In the genomic region with DNA sequence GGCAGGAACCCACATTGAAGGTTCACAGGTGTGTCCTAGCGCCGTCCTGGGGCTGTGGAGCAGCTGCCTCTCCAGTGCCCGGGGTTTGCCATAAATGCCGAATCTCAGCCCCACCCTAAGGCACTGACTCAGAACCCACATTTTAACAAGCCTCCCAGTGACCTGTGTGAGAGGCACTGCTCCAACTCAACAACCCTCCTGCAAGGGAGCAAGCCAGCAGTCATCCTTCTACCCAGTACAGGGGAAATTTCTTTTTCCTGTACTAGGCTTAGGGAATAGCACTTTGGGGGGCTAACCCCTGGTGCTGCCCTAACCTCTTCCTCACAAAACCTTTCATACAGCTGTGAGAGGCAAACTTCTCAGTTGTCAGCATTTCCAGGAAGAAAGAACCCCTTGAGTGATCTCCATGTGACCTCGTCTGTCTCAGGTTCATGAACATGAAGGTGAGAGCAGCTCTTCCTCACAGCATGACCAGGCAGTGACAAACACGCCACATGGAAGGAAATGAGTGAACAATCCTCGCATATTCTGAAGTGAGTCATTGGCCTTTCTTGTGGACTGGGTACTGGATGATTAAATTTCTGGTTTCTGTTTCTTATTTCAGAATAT, we compare ENCODE assay signal across 8 cellular contexts. TPM values are rescaled to one million over a fixed set of nuclear protein-coding genes. Genes with fewer than 3 reads are reported as not detected.
DNase-seq lines count a peak whose midpoint lies in the region; ATAC-seq and TF ChIP-seq lines count a peak whose summit lies in the region.

No MANE protein-coding gene starts in this region.

- H3K36me3 ChIP-seq in H7 (replicated peaks; ENCODE audit: control insufficient read depth, insufficient read depth, low read length): no peaks in the 10 kb centered on the region

- DNase-seq in activated effector memory CD4-positive, alpha-beta T cell treated with anti-CD3 and anti-CD28 coated beads, Interleukin-2, amount 50 U/mL, for 16 hours: peak; percentile 72
- DNase-seq in activated effector memory CD4-positive, alpha-beta T cell treated with Interleukin-2 at 50 U/mL for 16 hours: no peak
- peak; percentile 90 for DNase-seq in fibroblast of mammary gland (ENCODE audit: low read depth)
- DNase-seq in stimulated activated naive CD8-positive, alpha-beta T cell treated with anti-CD3 and anti-CD28 coated beads, Interleukin-15, Interleukin-2, amounts not matched to agents 100 U/mL and 50 U/mL, for 24 hours: peak; percentile 60
- no peak for DNase-seq in UCSD-AML1 (lab: John Stamatoyannopoulos, UW; ENCODE audit: unreplicated experiment)
- DNase-seq in H7: no peak

- H3K4me3 ChIP-seq in fibroblast of mammary gland (ENCODE audit: control insufficient read depth, low read depth, low read length) (no peak overlapping the region), H7 (ENCODE audit: insufficient read depth, low read depth, low read length) (no peak overlapping the region)

- no peak for TF ChIP-seq CTCF in fibroblast of mammary gland (conservative IDR thresholded peaks at IDR 0.05; ENCODE audit: control insufficient read depth, insufficient read depth, low read depth, low read length)

- peak; percentile 57 for ATAC-seq in HG02943 (IDR thresholded peaks at IDR 0.05; ENCODE audit: low read depth, unreplicated experiment)
- ATAC-seq in SK-N-SH treated with all-trans-retinoic acid at 6 μM for 48 hours: peak; percentile 73
- ATAC-seq in stimulated activated naive CD8-positive, alpha-beta T cell treated with anti-CD3 and anti-CD28 coated beads, Interleukin-15, Interleukin-2, amounts not matched to agents 100 U/mL and 50 U/mL, for 24 hours: peak; percentile 96

- H3K27me3 ChIP-seq in H7 (ENCODE audit: control insufficient read depth, insufficient read depth, low read length): no peaks in the 10 kb centered on the region

TF ChIP-seq in SK-N-SH treated with all-trans-retinoic acid at 6 μM for 48 hours, 23 proteins besides CTCF, POLR2A, EP300 and RAD21:
- no peak for TF ChIP-seq ZNF8 (CRISPR knock-in tag; IDR thresholded peaks at IDR 0.05)
- TF ChIP-seq, protein P1, sequence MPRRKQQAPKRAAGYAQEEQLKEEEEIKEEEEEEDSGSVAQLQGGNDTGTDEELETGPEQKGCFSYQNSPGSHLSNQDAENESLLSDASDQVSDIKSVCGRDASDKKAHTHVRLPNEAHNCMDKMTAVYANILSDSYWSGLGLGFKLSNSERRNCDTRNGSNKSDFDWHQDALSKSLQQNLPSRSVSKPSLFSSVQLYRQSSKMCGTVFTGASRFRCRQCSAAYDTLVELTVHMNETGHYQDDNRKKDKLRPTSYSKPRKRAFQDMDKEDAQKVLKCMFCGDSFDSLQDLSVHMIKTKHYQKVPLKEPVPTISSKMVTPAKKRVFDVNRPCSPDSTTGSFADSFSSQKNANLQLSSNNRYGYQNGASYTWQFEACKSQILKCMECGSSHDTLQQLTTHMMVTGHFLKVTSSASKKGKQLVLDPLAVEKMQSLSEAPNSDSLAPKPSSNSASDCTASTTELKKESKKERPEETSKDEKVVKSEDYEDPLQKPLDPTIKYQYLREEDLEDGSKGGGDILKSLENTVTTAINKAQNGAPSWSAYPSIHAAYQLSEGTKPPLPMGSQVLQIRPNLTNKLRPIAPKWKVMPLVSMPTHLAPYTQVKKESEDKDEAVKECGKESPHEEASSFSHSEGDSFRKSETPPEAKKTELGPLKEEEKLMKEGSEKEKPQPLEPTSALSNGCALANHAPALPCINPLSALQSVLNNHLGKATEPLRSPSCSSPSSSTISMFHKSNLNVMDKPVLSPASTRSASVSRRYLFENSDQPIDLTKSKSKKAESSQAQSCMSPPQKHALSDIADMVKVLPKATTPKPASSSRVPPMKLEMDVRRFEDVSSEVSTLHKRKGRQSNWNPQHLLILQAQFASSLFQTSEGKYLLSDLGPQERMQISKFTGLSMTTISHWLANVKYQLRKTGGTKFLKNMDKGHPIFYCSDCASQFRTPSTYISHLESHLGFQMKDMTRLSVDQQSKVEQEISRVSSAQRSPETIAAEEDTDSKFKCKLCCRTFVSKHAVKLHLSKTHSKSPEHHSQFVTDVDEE (CRISPR knock-in tag; IDR thresholded peaks at IDR 0.05): no peak
- no peak for TF ChIP-seq BACH2 (CRISPR knock-in tag; IDR thresholded peaks at IDR 0.05; ENCODE audit: borderline replicate concordance)
- TF ChIP-seq ZNF565 (CRISPR knock-in tag; conservative IDR thresholded peaks at IDR 0.05; ENCODE audit: low read depth): no peak
- no peak for TF ChIP-seq TOX (CRISPR knock-in tag; IDR thresholded peaks at IDR 0.05; ENCODE audit: borderline replicate concordance)
- no peak for TF ChIP-seq ZNF70 (CRISPR knock-in tag; IDR thresholded peaks at IDR 0.05)
- TF ChIP-seq, protein P2, sequence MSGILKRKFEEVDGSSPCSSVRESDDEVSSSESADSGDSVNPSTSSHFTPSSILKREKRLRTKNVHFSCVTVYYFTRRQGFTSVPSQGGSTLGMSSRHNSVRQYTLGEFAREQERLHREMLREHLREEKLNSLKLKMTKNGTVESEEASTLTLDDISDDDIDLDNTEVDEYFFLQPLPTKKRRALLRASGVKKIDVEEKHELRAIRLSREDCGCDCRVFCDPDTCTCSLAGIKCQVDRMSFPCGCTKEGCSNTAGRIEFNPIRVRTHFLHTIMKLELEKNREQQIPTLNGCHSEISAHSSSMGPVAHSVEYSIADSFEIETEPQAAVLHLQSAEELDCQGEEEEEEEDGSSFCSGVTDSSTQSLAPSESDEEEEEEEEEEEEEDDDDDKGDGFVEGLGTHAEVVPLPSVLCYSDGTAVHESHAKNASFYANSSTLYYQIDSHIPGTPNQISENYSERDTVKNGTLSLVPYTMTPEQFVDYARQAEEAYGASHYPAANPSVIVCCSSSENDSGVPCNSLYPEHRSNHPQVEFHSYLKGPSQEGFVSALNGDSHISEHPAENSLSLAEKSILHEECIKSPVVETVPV (CRISPR knock-in tag; IDR thresholded peaks at IDR 0.05): no peak
- no peak for TF ChIP-seq ZC3H10 (CRISPR knock-in tag; IDR thresholded peaks at IDR 0.05)
- TF ChIP-seq, protein P3, sequence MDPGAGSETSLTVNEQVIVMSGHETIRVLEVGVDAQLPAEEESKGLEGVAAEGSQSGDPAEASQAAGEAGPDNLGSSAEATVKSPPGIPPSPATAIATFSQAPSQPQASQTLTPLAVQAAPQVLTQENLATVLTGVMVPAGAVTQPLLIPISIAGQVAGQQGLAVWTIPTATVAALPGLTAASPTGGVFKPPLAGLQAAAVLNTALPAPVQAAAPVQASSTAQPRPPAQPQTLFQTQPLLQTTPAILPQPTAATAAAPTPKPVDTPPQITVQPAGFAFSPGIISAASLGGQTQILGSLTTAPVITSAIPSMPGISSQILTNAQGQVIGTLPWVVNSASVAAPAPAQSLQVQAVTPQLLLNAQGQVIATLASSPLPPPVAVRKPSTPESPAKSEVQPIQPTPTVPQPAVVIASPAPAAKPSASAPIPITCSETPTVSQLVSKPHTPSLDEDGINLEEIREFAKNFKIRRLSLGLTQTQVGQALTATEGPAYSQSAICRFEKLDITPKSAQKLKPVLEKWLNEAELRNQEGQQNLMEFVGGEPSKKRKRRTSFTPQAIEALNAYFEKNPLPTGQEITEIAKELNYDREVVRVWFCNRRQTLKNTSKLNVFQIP (CRISPR knock-in tag; IDR thresholded peaks at IDR 0.05; ENCODE audit: borderline replicate concordance, low read depth): no peak
- TF ChIP-seq OSR1 (CRISPR knock-in tag; IDR thresholded peaks at IDR 0.05): no peak

RNA-seq across cellular contexts. Expression of a gene that starts 11.4 kb away (rescaled TPM):
- total RNA-seq in H7 (2014; rRNA removed; shearing (Covaris generic)): 53.2 and 67.4 TPM in 2 replicates

Comparison
In these comparisons a context has a peak if more than half of its experiments do, and no peak if none do; other contexts are left out.
1. DNase-seq: peak in activated effector memory CD4-positive, alpha-beta T cell treated with anti-CD3 and anti-CD28 coated beads, Interleukin-2, amount 50 U/mL, for 16 hours (single experiment), fibroblast of mammary gland (single experiment) and stimulated activated naive CD8-positive, alpha-beta T cell treated with anti-CD3 and anti-CD28 coated beads, Interleukin-15, Interleukin-2, amounts not matched to agents 100 U/mL and 50 U/mL, for 24 hours (single experiment); none in activated effector memory CD4-positive, alpha-beta T cell treated with Interleukin-2 at 50 U/mL for 16 hours (single experiment), UCSD-AML1 (single experiment) and H7 (single experiment).
2. Peak in every context shown above with its lines, with median percentiles within 50 percentile points of each other: ATAC-seq.